8 cellular contexts compared by ENCODE assay signal in genomic region chr17:6755731-6756184, GRCh38. TPM values are rescaled to one million over a fixed set of nuclear protein-coding genes. Genes with fewer than 3 reads are reported as not detected.
DNase-seq lines count a peak whose midpoint lies in the region; ATAC-seq and TF ChIP-seq lines count a peak whose summit lies in the region.

TSS of gene XAF1 (plus strand) at chr17:6756046. CDS start at chr17:6756079, 33 bp downstream.

- H3K27ac ChIP-seq in endodermal cell (ENCODE audit: low read depth, low read length) (no peak within 1 kb of the TSS), thyroid gland (peak within 1 kb of the TSS; percentile 36 to 85 (median 82))

- TF ChIP-seq CTCF in AG09319 (IDR thresholded peaks at IDR 0.05; ENCODE audit: low read depth, low read length) (no peak), endodermal cell (conservative IDR thresholded peaks at IDR 0.05) (no peak), thyroid gland (IDR thresholded peaks at IDR 0.05) (no peak)

- H3K4me3 ChIP-seq in endodermal cell (ENCODE audit: low read length) = no peak within 1 kb of the TSS
- H3K4me3 ChIP-seq in thyroid gland (replicated peaks in 1 of 3) = peak within 1 kb of the TSS; percentile 1 to 30 (median 3)

- ATAC-seq in HG03342 (IDR thresholded peaks at IDR 0.05; ENCODE audit: unreplicated experiment) (peak; percentile 59), naive B cell (ENCODE audit: low read depth in 2 of 2) (peak; percentile 87 to 93)

- H3K9me3 ChIP-seq in endodermal cell (ENCODE audit: control insufficient read depth, low read length) = no peaks in the 10 kb centered on the region
- no peaks in the 10 kb centered on the region for H3K9me3 ChIP-seq in thyroid gland

- H3K27ac Mint-ChIP-seq in activated CD4-positive, alpha-beta T cell treated with anti-CD3 and anti-CD28 coated beads, Interleukin-2, amount 10 ng/mL, durations not matched to agents 24 days and 14 days = peak within 1 kb of the TSS; percentile 89
- H3K27ac Mint-ChIP-seq in endodermal cell (peak within 1 kb of the TSS; percentile 35), naive B cell (peak within 1 kb of the TSS; percentile 87 to 96 (median 94))

- H3K27me3 ChIP-seq in endodermal cell (ENCODE audit: control insufficient read depth, insufficient read depth, low read length, poor library complexity, severe bottlenecking) = no peaks in the 10 kb centered on the region
- no peaks in the 10 kb centered on the region for H3K27me3 ChIP-seq in thyroid gland

- H3K36me3 Mint-ChIP-seq in activated CD4-positive, alpha-beta T cell treated with anti-CD3 and anti-CD28 coated beads, Interleukin-2, amount 10 ng/mL, durations not matched to agents 24 days and 14 days (ENCODE audit: low read depth) = peaks cover 36% of the 10 kb centered on the region
- no peaks in the 10 kb centered on the region for H3K36me3 Mint-ChIP-seq in endodermal cell (ENCODE audit: low read depth)
- peaks cover 14 to 18% of the 10 kb centered on the region in 2 donors for H3K36me3 Mint-ChIP-seq in naive B cell

- WGBS in endodermal cell (ENCODE audit: insufficient coverage in 1 of 2, insufficient read length in 1 of 2), 2 experiments = 84 to 94% methylated on average over 8 to 14 of the region's 14 CpGs
- WGBS in thyroid gland, 2 donors = 24 to 31% methylated on average over 14 of the region's 14 CpGs

- no peaks in the 10 kb centered on the region for H3K9me3 Mint-ChIP-seq in activated CD4-positive, alpha-beta T cell treated with anti-CD3 and anti-CD28 coated beads, Interleukin-2, amount 10 ng/mL, durations not matched to agents 24 days and 14 days
- no peaks in the 10 kb centered on the region for H3K9me3 Mint-ChIP-seq in endodermal cell
- no peaks in the 10 kb centered on the region for H3K9me3 Mint-ChIP-seq in naive B cell

- H3K4me3 Mint-ChIP-seq in activated CD4-positive, alpha-beta T cell treated with anti-CD3 and anti-CD28 coated beads, Interleukin-2, amount 10 ng/mL, durations not matched to agents 24 days and 14 days = peak within 1 kb of the TSS; percentile 89
- H3K4me3 Mint-ChIP-seq in endodermal cell (no peak within 1 kb of the TSS), naive B cell (peak within 1 kb of the TSS; percentile 91 to 100 (median 98))

- intact Hi-C loops in activated CD4-positive, alpha-beta T cell treated with anti-CD3 and anti-CD28 coated beads, Interleukin-2, amount 10 ng/mL, durations not matched to agents 24 days and 14 days (cut with micrococcal nuclease) = loop anchor here (10.0 kb wide), 2 partner anchors 91 to 259 kb away; partner anchors contain the start of gene RNASEK
- intact Hi-C loops in thyroid gland (cut with DNase I) = no loop called here

- H3K36me3 ChIP-seq in endodermal cell (ENCODE audit: control insufficient read depth, insufficient read depth, low read length) (no peaks in the 10 kb centered on the region), thyroid gland (no peaks in the 10 kb centered on the region)

- H3K4me1 ChIP-seq in endodermal cell (ENCODE audit: control insufficient read depth, insufficient read depth, low read length) (no peaks in the 10 kb centered on the region), thyroid gland (peaks cover 0 to 25% of the 10 kb centered on the region in 2 donors)

- TF ChIP-seq POLR2A in thyroid gland (IDR thresholded peaks at IDR 0.05) = no peak

- DNase-seq in AG09319 (ENCODE audit: extremely low read depth, low read depth) (peak; percentile 34), endodermal cell (no peak), naive B cell (peak; percentile 46), thyroid gland (peak; percentile 17 to 34), KG1 (lab: John Stamatoyannopoulos, UW) (no peak), NCI-H128 (lab: John Stamatoyannopoulos, UW; ENCODE audit: unreplicated experiment) (no peak)
- peak; percentile 92 for DNase-seq in activated CD4-positive, alpha-beta T cell treated with anti-CD3 and anti-CD28 coated beads, Interleukin-2, amount 10 ng/mL, durations not matched to agents 24 days and 14 days

- H3K27me3 Mint-ChIP-seq in activated CD4-positive, alpha-beta T cell treated with anti-CD3 and anti-CD28 coated beads, Interleukin-2, amount 10 ng/mL, durations not matched to agents 24 days and 14 days = peaks cover 1% of the 10 kb centered on the region
- H3K27me3 Mint-ChIP-seq in endodermal cell (ENCODE audit: insufficient read depth) (peaks cover 12% of the 10 kb centered on the region), naive B cell (no peaks in the 10 kb centered on the region)

- peaks cover 54% of the 10 kb centered on the region for H3K4me1 Mint-ChIP-seq in activated CD4-positive, alpha-beta T cell treated with anti-CD3 and anti-CD28 coated beads, Interleukin-2, amount 10 ng/mL, durations not matched to agents 24 days and 14 days
- H3K4me1 Mint-ChIP-seq in endodermal cell (peaks cover 28% of the 10 kb centered on the region), naive B cell (peaks cover 36 to 56% (median 45%) of the 10 kb centered on the region in 3 donors)

- no peak within 1 kb of the TSS for H3K9ac ChIP-seq in endodermal cell (ENCODE audit: extremely low read depth, low read length, poor library complexity, severe bottlenecking)

RNA-seq across cellular contexts. Expression of gene XAF1, which starts in this region (rescaled TPM):
- 34.1 and 37.6 TPM in 2 replicates for total RNA-seq in activated CD4-positive, alpha-beta T cell treated with anti-CD3 and anti-CD28 coated beads, Interleukin-2, amount 10 ng/mL, durations not matched to agents 24 days and 14 days
- total RNA-seq in endodermal cell = under 1 TPM in 1 of 2 donors, not detected in 1; 0.35 TPM
- 0.32 TPM for polyA plus RNA-seq in endodermal cell (2013, experiment 1 of 2)
- polyA plus RNA-seq in endodermal cell (2013, experiment 2 of 2) = not detected
- polyA plus RNA-seq in naive B cell (ENCODE audit: low read depth in 6 of 6) = 10 to 100 TPM; 18.6 to 75.1 (median 22.9) TPM
- total RNA-seq in thyroid gland = 10 to 100 TPM; 10.0 to 34.1 (median 12.6) TPM

Comparison
In these comparisons a context has a peak if more than half of its experiments do, and no peak if none do; other contexts are left out.
1. RNA of gene XAF1 (total RNA-seq): 34.1 to 37.6 TPM in activated CD4-positive, alpha-beta T cell treated with anti-CD3 and anti-CD28 coated beads, Interleukin-2, amount 10 ng/mL, durations not matched to agents 24 days and 14 days and 10.0 to 34.1 TPM in thyroid gland; 0.35 TPM in endodermal cell; every median in the first group is over 4 times any median in the second.
2. DNase-seq: peak in AG09319 (single experiment), activated CD4-positive, alpha-beta T cell treated with anti-CD3 and anti-CD28 coated beads, Interleukin-2, amount 10 ng/mL, durations not matched to agents 24 days and 14 days (single experiment), naive B cell (single experiment) and thyroid gland (2 of 2); none in endodermal cell (single experiment), KG1 (single experiment) and NCI-H128 (single experiment).
3. H3K27ac Mint-ChIP-seq: peak in every context shown above with its lines; median percentile 94 in naive B cell; 89 in activated CD4-positive, alpha-beta T cell treated with anti-CD3 and anti-CD28 coated beads, Interleukin-2, amount 10 ng/mL, durations not matched to agents 24 days and 14 days; 35 in endodermal cell.